8 cellular contexts compared by ENCODE assay signal in genomic region chr5:107669543-107670027, GRCh38. TPM values are rescaled to one million over a fixed set of nuclear protein-coding genes. Genes with fewer than 3 reads are reported as not detected.
DNase-seq lines count a peak whose midpoint lies in the region; ATAC-seq and TF ChIP-seq lines count a peak whose summit lies in the region.

No MANE protein-coding gene starts in this region.

- peak overlapping the region; percentile 96 for H3K4me2 ChIP-seq in GM23248 (ENCODE audit: unreplicated experiment)
- peak overlapping the region; percentile 69 for H3K4me2 ChIP-seq in fibroblast of lung (ENCODE audit: extremely low read depth, insufficient read depth, low read length)

- peaks cover 19 to 43% (median 31%) of the 10 kb centered on the region in 4 donors for H3K4me1 Mint-ChIP-seq in naive thymus-derived CD8-positive, alpha-beta T cell

- POLR2A ChIA-PET in AG04449 (lab: Yijun Ruan, JAX), result no interaction called here
- POLR2A ChIA-PET in naive thymus-derived CD8-positive, alpha-beta T cell (lab: Charles Lee), result no interaction called here

- peaks cover 36 to 68% (median 57%) of the 10 kb centered on the region in 5 donors for H3K27me3 Mint-ChIP-seq in naive thymus-derived CD8-positive, alpha-beta T cell

- peaks cover 8% of the 10 kb centered on the region; the same call in 1 of the 2 replicates for H3K4me1 ChIP-seq in GM23248 (ENCODE audit: insufficient read depth)
- no peaks in the 10 kb centered on the region for H3K4me1 ChIP-seq in fibroblast of lung (ENCODE audit: control insufficient read depth, extremely low read depth, insufficient read depth, low read length)

- peaks cover 39% of the 10 kb centered on the region for H3K27me3 ChIP-seq in GM23248 (replicated peaks; ENCODE audit: insufficient read depth)
- H3K27me3 ChIP-seq in fibroblast of lung (ENCODE audit: control insufficient read depth, insufficient read depth, low read length), result no peaks in the 10 kb centered on the region

- H3F3A ChIP-seq in GM23248 (ENCODE audit: insufficient read depth), result no peaks in the 10 kb centered on the region

- in situ Hi-C loops in GM23248 (cut with MboI), result no loop called here

- no peaks in the 10 kb centered on the region for H3K9me2 ChIP-seq in GM23248 (ENCODE audit: insufficient read depth)

- H3K79me2 ChIP-seq in GM23248 (ENCODE audit: insufficient read depth) (no peaks in the 10 kb centered on the region), fibroblast of lung (ENCODE audit: control insufficient read depth, insufficient read depth, low read length) (peaks cover 2% of the 10 kb centered on the region)

- TF ChIP-seq CTCF in AG04449 (IDR thresholded peaks at IDR 0.05; ENCODE audit: insufficient read depth, low read length, missing control alignments) (no peak), fibroblast of lung (conservative IDR thresholded peaks at IDR 0.05 in 1 of 2, IDR thresholded peaks at IDR 0.05 in 1 of 2; ENCODE audit: low read depth in 1 of 2, low read length in 2 of 2) (no peak)

- H3K9me3 ChIP-seq in GM23248 (ENCODE audit: low read depth) (no peaks in the 10 kb centered on the region), fibroblast of lung (ENCODE audit: control insufficient read depth, insufficient read depth, low read depth, low read length) (no peaks in the 10 kb centered on the region)

- H4K20me1 ChIP-seq in GM23248 (ENCODE audit: insufficient read depth) (no peaks in the 10 kb centered on the region), fibroblast of lung (ENCODE audit: control insufficient read depth, extremely low read depth, insufficient read depth, low read length) (no peaks in the 10 kb centered on the region)

- H3K9ac ChIP-seq in GM23248, result no peak overlapping the region
- peak overlapping the region; percentile 60 for H3K9ac ChIP-seq in fibroblast of lung (ENCODE audit: insufficient read depth, low read length)

- H3K27ac ChIP-seq in GM23248 (no peak overlapping the region), fibroblast of lung (ENCODE audit: insufficient read depth, low read length) (peak overlapping the region; percentile 53)

- DNase-seq in AG04449 (ENCODE audit: low read depth, low spot score), result no peak
- peak; percentile 36 for DNase-seq in GM23248
- peak; percentile 11 for DNase-seq in T1000 (lab: John Stamatoyannopoulos, UW)
- peak; percentile 45 to 50 for DNase-seq in fibroblast of lung (ENCODE audit: low read depth in 2 of 2)
- no peak for DNase-seq in naive thymus-derived CD8-positive, alpha-beta T cell
- DNase-seq in HuH-7 (ENCODE audit: low spot score), result no peak

- H3K36me3 Mint-ChIP-seq in naive thymus-derived CD8-positive, alpha-beta T cell, result peaks cover 0 to 6% (median 0%) of the 10 kb centered on the region in 3 donors

- CTCF ChIA-PET in AG04449 (lab: Yijun Ruan, JAX), result interaction anchor here (0.6 to 1.0 kb wide), 2 partner anchors 98 to 540 kb away, joined by 3 read pairs; no protein-coding TSS in a partner anchor

- H3K4me3 ChIP-seq in AG04449 (ENCODE audit: low read depth, low read length), result peak overlapping the region; percentile 63
- H3K4me3 ChIP-seq in GM23248, result peak overlapping the region; percentile 78
- peak overlapping the region; percentile 70 to 75 (median 71) for H3K4me3 ChIP-seq in fibroblast of lung (replicated peaks in 1 of 4; ENCODE audit: control extremely low read depth in 1 of 4, insufficient read depth in 1 of 4, low read depth in 3 of 4, low read length in 4 of 4)

- WGBS in GM23248 (ENCODE audit: low coverage in 1 of 2, low lambda C conversion rate in 2 of 2, missing lambda C conversion rate in 2 of 2), 2 experiments, result 1% methylated on average over 39 of the region's 39 CpGs

- no peak for ATAC-seq in naive thymus-derived CD8-positive, alpha-beta T cell
- no peak for ATAC-seq in HG03196 (IDR thresholded peaks at IDR 0.05; ENCODE audit: unreplicated experiment)
- no peak for ATAC-seq in HG03520 (IDR thresholded peaks at IDR 0.05; ENCODE audit: unreplicated experiment)

- H3K9me3 Mint-ChIP-seq in naive thymus-derived CD8-positive, alpha-beta T cell, result peaks cover 0 to 2% (median 0%) of the 10 kb centered on the region in 9 donors

- peak overlapping the region; percentile 79 for H2AFZ ChIP-seq in GM23248
- peak overlapping the region; percentile 73 for H2AFZ ChIP-seq in fibroblast of lung (ENCODE audit: low read length)

- H3K4me3 Mint-ChIP-seq in naive thymus-derived CD8-positive, alpha-beta T cell, result peak overlapping the region; percentile 24 to 91 (median 50)

- H3K27ac Mint-ChIP-seq in naive thymus-derived CD8-positive, alpha-beta T cell, result no peak overlapping the region

- H3K36me3 ChIP-seq in GM23248 (ENCODE audit: low read depth), result no peaks in the 10 kb centered on the region
- no peaks in the 10 kb centered on the region for H3K36me3 ChIP-seq in fibroblast of lung (ENCODE audit: control insufficient read depth, insufficient read depth, low read length)

RNA-seq across cellular contexts. Expression of gene EFNA5, which starts 1.2 kb away (rescaled TPM):
- 0.86 TPM in 1 of 2 replicates, not detected in the other for total RNA-seq in GM23248 (2014; rRNA removed; shearing (Covaris generic))
- polyA plus RNA-seq in GM23248 (2016; fragmentation: Nextera tagmentation; extraction: Ambion mirVana) (0.64 and 0.85 TPM in 2 replicates), fibroblast of lung (3.7 and 4.3 TPM in 2 replicates)
- 1.8 and 3.5 TPM in 2 replicates for total RNA-seq in fibroblast of lung
- polyA plus RNA-seq in fibroblast of lung (2012), result 3.9 and 5.6 TPM in 2 replicates
- 5.6 and 13.6 TPM in 2 replicates for polyA minus RNA-seq in fibroblast of lung (ENCODE audit: low replicate concordance)
- total RNA-seq in naive thymus-derived CD8-positive, alpha-beta T cell, result not detected
- under 1 TPM in 1 of 3 donors, not detected in 2; 0.03 TPM for polyA plus RNA-seq in naive thymus-derived CD8-positive, alpha-beta T cell

Comparison
In these comparisons a context has a peak if more than half of its experiments do, and no peak if none do; other contexts are left out.
1. DNase-seq: peak in GM23248 (single experiment), T1000 (single experiment) and fibroblast of lung (2 of 2); none in AG04449 (single experiment), naive thymus-derived CD8-positive, alpha-beta T cell (0 of 10) and HuH-7 (single experiment).
2. Peak in every context shown above with its lines, with median percentiles within 50 percentile points of each other: H3K4me3 ChIP-seq.